Comparison of ENCODE assay signal across 1 cellular context in genomic region chr6:112040933-112041332, GRCh38.
TF ChIP-seq lines count a peak whose summit lies in the region.

No MANE protein-coding gene starts in this region.

TF ChIP-seq in GM23338, 12 proteins besides CTCF, POLR2A, EP300 and RAD21 (continued from another document):
- TF ChIP-seq ZNF331 (CRISPR knock-in tag; IDR thresholded peaks at IDR 0.05; ENCODE audit: low read depth) (no peak), JUNB (IDR thresholded peaks at IDR 0.05; ENCODE audit: unreplicated experiment) (no peak), EZH2phosphoT487 (IDR thresholded peaks at IDR 0.05; ENCODE audit: unreplicated experiment) (no peak), EZH2 (IDR thresholded peaks at IDR 0.05; ENCODE audit: low read depth, unreplicated experiment) (no peak), REST (IDR thresholded peaks at IDR 0.05; ENCODE audit: unreplicated experiment) (no peak), ZNF462 (CRISPR knock-in tag; IDR thresholded peaks at IDR 0.05) (no peak), ETS1 (IDR thresholded peaks at IDR 0.05) (no peak)
